In genomic region chr12:68209048-68209728, GRCh38 we compare ENCODE assay signal across 13 cellular contexts. TPM values are rescaled to one million over a fixed set of nuclear protein-coding genes. Genes with fewer than 3 reads are reported as not detected.
DNase-seq lines count a peak whose midpoint lies in the region; TF ChIP-seq lines count a peak whose summit lies in the region.
"Not testable (repeated sequence)": the region's sequence is repeated elsewhere in the genome, so short reads cannot be mapped to it uniquely, and the experiment has no call there.
"Had no signal": no experiment of that assay in that cellular context is flagged by ENCODE, and none has a peak within 500 bp of the region (broad histone marks: within the 10 kb centered on the region; RNA-seq: fewer than 3 reads in every experiment).

No MANE protein-coding gene starts in this region.

- H3K23ac ChIP-seq in neuronal stem cell (ENCODE audit: low read depth, low read length, poor library complexity) = not testable (repeated sequence)

- not testable (repeated sequence) for H3K27me3 ChIP-seq in neuronal stem cell (ENCODE audit: control insufficient read depth in 3 of 3, insufficient read depth in 3 of 3, low read depth in 1 of 3, low read length in 3 of 3)

- H3K9me3 ChIP-seq in neuronal stem cell (replicated peaks in 1 of 2; ENCODE audit: control insufficient read depth in 2 of 2, insufficient read depth in 1 of 2, low read depth in 1 of 2, low read length in 2 of 2) = not testable (repeated sequence)

- H3K4me1 ChIP-seq in neuronal stem cell (ENCODE audit: control insufficient read depth in 2 of 2, insufficient read depth in 1 of 2, low read depth in 1 of 2, low read length in 2 of 2) = not testable (repeated sequence)

- H3K27ac ChIP-seq in neuronal stem cell (replicated peaks; ENCODE audit: low read length) = peak overlapping the region; percentile 7

- not testable (repeated sequence) for H3K9me3 Mint-ChIP-seq in T-helper 1 cell treated with Interleukin-12 subunit alpha and Interleukin-12 subunit beta and Interleukin-4 antibody, amounts not matched to agents 30 μg/mL and 1 μg/mL, for 36 hours; glutamatergic neuron (ENCODE audit: unreplicated experiment)

- peak overlapping the region; percentile 13 for H3K18ac ChIP-seq in neuronal stem cell (ENCODE audit: low read length)

- peaks cover 26% of the 10 kb centered on the region for H3K36me3 Mint-ChIP-seq in T-helper 1 cell treated with Interleukin-12 subunit alpha and Interleukin-12 subunit beta and Interleukin-4 antibody, amounts not matched to agents 30 μg/mL and 1 μg/mL, for 36 hours (ENCODE audit: low read depth)
- not testable (repeated sequence) for H3K36me3 Mint-ChIP-seq in glutamatergic neuron (ENCODE audit: unreplicated experiment)

- not testable (repeated sequence) for H2AK5ac ChIP-seq in neuronal stem cell (ENCODE audit: low read depth, low read length)

- H3K4me3 ChIP-seq in neuronal stem cell (ENCODE audit: low read length in 2 of 2) = not testable (repeated sequence)

- not testable (repeated sequence) for H3K4ac ChIP-seq in neuronal stem cell (ENCODE audit: low read length)

- H3K4me1 Mint-ChIP-seq in T-helper 1 cell treated with Interleukin-12 subunit alpha and Interleukin-12 subunit beta and Interleukin-4 antibody, amounts not matched to agents 30 μg/mL and 1 μg/mL, for 36 hours (ENCODE audit: low read depth) = peaks cover 36% of the 10 kb centered on the region
- H3K4me1 Mint-ChIP-seq in glutamatergic neuron (ENCODE audit: low read depth, unreplicated experiment) = peaks cover 25% of the 10 kb centered on the region

- H2BK15ac ChIP-seq in neuronal stem cell (ENCODE audit: low read length) = not testable (repeated sequence)

- H2BK12ac ChIP-seq in neuronal stem cell (ENCODE audit: low read length) = not testable (repeated sequence)

- H3K27ac Mint-ChIP-seq in T-helper 1 cell treated with Interleukin-12 subunit alpha and Interleukin-12 subunit beta and Interleukin-4 antibody, amounts not matched to agents 30 μg/mL and 1 μg/mL, for 36 hours = peak overlapping the region; percentile 28
- H3K27ac Mint-ChIP-seq in glutamatergic neuron (ENCODE audit: unreplicated experiment) = peak overlapping the region; percentile 97

- H2BK120ac ChIP-seq in neuronal stem cell (ENCODE audit: low read depth, low read length) = not testable (repeated sequence)

- H3K79me1 ChIP-seq in neuronal stem cell (ENCODE audit: low read depth, low read length) = not testable (repeated sequence)

- WGBS in neuronal stem cell (ENCODE audit: extremely low coverage in 2 of 2, insufficient read length in 2 of 2, insufficient replicate concordance in 1 of 2), 2 donors = no CpG with 5 or more reads among the region's 12 CpGs

- H3K4me3 Mint-ChIP-seq in T-helper 1 cell treated with Interleukin-12 subunit alpha and Interleukin-12 subunit beta and Interleukin-4 antibody, amounts not matched to agents 30 μg/mL and 1 μg/mL, for 36 hours = not testable (repeated sequence)
- peak overlapping the region; percentile 59 for H3K4me3 Mint-ChIP-seq in glutamatergic neuron (ENCODE audit: unreplicated experiment)

- TF ChIP-seq CTCF in glutamatergic neuron (IDR thresholded peaks at IDR 0.05; ENCODE audit: partially characterized antibody, unreplicated experiment) = not testable (repeated sequence)

- peak; percentile 85 for DNase-seq in DMS 273 (lab: John Stamatoyannopoulos, UW; ENCODE audit: unreplicated experiment)
- DNase-seq in HEK293T (ENCODE audit: extremely low spot score) = peak; percentile 51
- peak; percentile 81 for DNase-seq in NCI-H1436 treated with DMSO at 0.1 percent for 48 hours (lab: John Stamatoyannopoulos, UW)
- DNase-seq in NCI-H2171 treated with DMSO at 0.1 percent for 48 hours (lab: John Stamatoyannopoulos, UW) = peak; percentile 89
- peak; percentile 81 for DNase-seq in NCI-H748 (lab: John Stamatoyannopoulos, UW; ENCODE audit: unreplicated experiment)
- peak; percentile 54 for DNase-seq in glutamatergic neuron
- DNase-seq in neuronal stem cell (ENCODE audit: low spot score) = not testable (repeated sequence)

- H3K27me3 Mint-ChIP-seq in T-helper 1 cell treated with Interleukin-12 subunit alpha and Interleukin-12 subunit beta and Interleukin-4 antibody, amounts not matched to agents 30 μg/mL and 1 μg/mL, for 36 hours (ENCODE audit: low read depth); glutamatergic neuron (ENCODE audit: unreplicated experiment): not testable (repeated sequence)

- H4K8ac ChIP-seq in neuronal stem cell (ENCODE audit: low read depth, low read length) = not testable (repeated sequence)

- H3K9ac ChIP-seq in neuronal stem cell (ENCODE audit: low read depth, low read length, poor library complexity) = not testable (repeated sequence)

- H3K14ac ChIP-seq in neuronal stem cell (ENCODE audit: low read length) = not testable (repeated sequence)

- POLR2A ChIA-PET in HEK293T (lab: Yijun Ruan, JAX) = not testable (repeated sequence)

- not testable (repeated sequence) for H4K91ac ChIP-seq in neuronal stem cell (ENCODE audit: low read depth, low read length, poor library complexity)

- CTCF ChIA-PET in HEK293T (lab: Yijun Ruan, JAX) = interaction anchor here (0.7 to 1.2 kb wide), 2 partner anchors 14 to 169 kb away, joined by 3 to 4 read pairs; no protein-coding TSS in a partner anchor

- H3K4me2 ChIP-seq in neuronal stem cell (ENCODE audit: insufficient read depth, low read length, poor library complexity, severe bottlenecking) = not testable (repeated sequence)

- peak overlapping the region; percentile 54 for H2AFZ ChIP-seq in neuronal stem cell (ENCODE audit: low read length)

- not testable (repeated sequence) for H2BK5ac ChIP-seq in neuronal stem cell (ENCODE audit: low read length)

- H3K36me3 ChIP-seq in neuronal stem cell (replicated peaks in 1 of 2; ENCODE audit: control insufficient read depth in 2 of 2, insufficient read depth in 2 of 2, low read length in 2 of 2) = not testable (repeated sequence)

TF ChIP-seq in HEK293T, 16 proteins besides CTCF, POLR2A, EP300 and RAD21:
- peak; percentile 79 for TF ChIP-seq CTBP1 (IDR thresholded peaks at IDR 0.05; ENCODE audit: borderline replicate concordance)
- TF ChIP-seq PKNOX1 (IDR thresholded peaks at IDR 0.05) = peak; percentile 95
- 0 out of 2 replicates have a peak, but pooled peaks have one; percentile 30 for TF ChIP-seq L3MBTL2 (conservative IDR thresholded peaks at IDR 0.05)

RNA-seq across cellular contexts. Expression of gene IL26, which starts 16.4 kb away (rescaled TPM):
- total RNA-seq in glutamatergic neuron (ENCODE audit: unreplicated experiment) = not detected
- polyA plus RNA-seq in neuronal stem cell (2013, experiment 1 of 2) = not detected
- polyA plus RNA-seq in neuronal stem cell (2013, experiment 2 of 2) = not detected
- total RNA-seq: H4, HepG2, MCF 10A, NCI-H460 had no signal
- polyA plus RNA-seq: HepG2 had no signal

RNA-seq across cellular contexts. Expression of gene IL22, which starts 44.2 kb away (rescaled TPM):
- total RNA-seq in glutamatergic neuron (ENCODE audit: unreplicated experiment) = not detected
- not detected for polyA plus RNA-seq in neuronal stem cell (2013, experiment 1 of 2)
- not detected for polyA plus RNA-seq in neuronal stem cell (2013, experiment 2 of 2)
- total RNA-seq: H4, HepG2, MCF 10A, NCI-H460 had no signal
- polyA plus RNA-seq: CD8-positive, alpha-beta memory T cell; HepG2 had no signal

RNA-seq across cellular contexts. Expression of gene IFNG, which starts 49.6 kb away (rescaled TPM):
- not detected for total RNA-seq in glutamatergic neuron (ENCODE audit: unreplicated experiment)
- not detected for polyA plus RNA-seq in neuronal stem cell (2013, experiment 1 of 2)
- not detected for polyA plus RNA-seq in neuronal stem cell (2013, experiment 2 of 2)
- total RNA-seq: H4, HepG2, MCF 10A, NCI-H460 had no signal
- polyA plus RNA-seq: HepG2 had no signal
